In the genomic region with DNA sequence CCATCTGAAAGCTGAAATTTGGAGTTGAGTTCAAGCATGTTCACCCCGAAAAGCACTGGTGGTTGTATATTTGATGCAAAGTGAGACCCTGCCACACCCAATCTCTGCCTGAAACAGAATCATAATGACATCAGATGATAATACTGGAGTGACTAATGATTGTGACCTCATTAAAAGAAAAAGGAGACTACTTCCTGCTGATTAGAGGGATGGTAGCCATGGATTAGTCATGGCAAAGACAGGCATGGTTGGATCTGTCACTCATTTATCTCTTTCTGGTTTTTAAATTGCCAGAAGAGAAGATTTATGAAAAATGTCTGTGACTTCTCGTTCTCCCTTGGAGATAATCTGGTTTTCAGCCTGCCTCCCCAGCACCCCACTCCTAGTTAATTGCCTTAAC, we compare ENCODE assay signal across 1 cellular context.
TF ChIP-seq lines count a peak whose summit lies in the region.

No MANE protein-coding gene starts in this region.

TF ChIP-seq in K562, 482 proteins besides CTCF, POLR2A, EP300 and RAD21 (continued from another document and continues in another):
- TF ChIP-seq, protein P1, sequence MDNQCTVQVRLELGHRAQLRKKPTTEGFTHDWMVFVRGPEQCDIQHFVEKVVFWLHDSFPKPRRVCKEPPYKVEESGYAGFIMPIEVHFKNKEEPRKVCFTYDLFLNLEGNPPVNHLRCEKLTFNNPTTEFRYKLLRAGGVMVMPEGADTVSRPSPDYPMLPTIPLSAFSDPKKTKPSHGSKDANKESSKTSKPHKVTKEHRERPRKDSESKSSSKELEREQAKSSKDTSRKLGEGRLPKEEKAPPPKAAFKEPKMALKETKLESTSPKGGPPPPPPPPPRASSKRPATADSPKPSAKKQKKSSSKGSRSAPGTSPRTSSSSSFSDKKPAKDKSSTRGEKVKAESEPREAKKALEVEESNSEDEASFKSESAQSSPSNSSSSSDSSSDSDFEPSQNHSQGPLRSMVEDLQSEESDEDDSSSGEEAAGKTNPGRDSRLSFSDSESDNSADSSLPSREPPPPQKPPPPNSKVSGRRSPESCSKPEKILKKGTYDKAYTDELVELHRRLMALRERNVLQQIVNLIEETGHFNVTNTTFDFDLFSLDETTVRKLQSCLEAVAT (IDR thresholded peaks at IDR 0.05) = no peak
- TF ChIP-seq ARNT (IDR thresholded peaks at IDR 0.05) (no peak), ZNF184 (CRISPR knock-in tag; IDR thresholded peaks at IDR 0.05) (no peak), FOSL1 (tag; conservative IDR thresholded peaks at IDR 0.05) (peak; percentile 95), SOX6 (IDR thresholded peaks at IDR 0.05) (0 out of 2 replicates have a peak, but pooled peaks have one; percentile 7), ADNP (tag; IDR thresholded peaks at IDR 0.05) (no peak), MED1 (CRISPR knock-in tag; IDR thresholded peaks at IDR 0.05; ENCODE audit: borderline replicate concordance) (no peak), STAT5B (CRISPR knock-in tag; IDR thresholded peaks at IDR 0.05) (no peak), TCF7 (IDR thresholded peaks at IDR 0.05; ENCODE audit: borderline replicate concordance) (no peak), CBFA2T3 (IDR thresholded peaks at IDR 0.05) (peak; percentile 74), NFE2 (IDR thresholded peaks at IDR 0.05; ENCODE audit: low read depth) (peak; percentile 33; the same call in 1 of the 2 replicates), CAMTA2 (CRISPR knock-in tag; conservative IDR thresholded peaks at IDR 0.05) (no peak), PURB (CRISPR knock-in tag; IDR thresholded peaks at IDR 0.05; ENCODE audit: low read depth) (no peak), ZNF146 (CRISPR knock-in tag; IDR thresholded peaks at IDR 0.05; ENCODE audit: unreplicated experiment) (no peak), NCOR1 (IDR thresholded peaks at IDR 0.05) (peak; percentile 29; the same call in 1 of the 2 replicates), FOS (IDR thresholded peaks at IDR 0.05; ENCODE audit: extremely low read depth, insufficient read length) (peak; percentile 3), HNRNPL (IDR thresholded peaks at IDR 0.05; ENCODE audit: low read depth, low read length) (no peak), CBFA2T2 (conservative IDR thresholded peaks at IDR 0.05) (0 out of 2 replicates have a peak, but pooled peaks have one; percentile 26), ZNF551 (CRISPR knock-in tag; IDR thresholded peaks at IDR 0.05) (no peak), MYNN (IDR thresholded peaks at IDR 0.05) (0 out of 2 replicates have a peak, but pooled peaks have one; percentile 16), MYNN (CRISPR knock-in tag; IDR thresholded peaks at IDR 0.05) (no peak), SMARCA4 (IDR thresholded peaks at IDR 0.05) (peak; percentile 68; the same call in 1 of the 2 replicates), KLF1 (tag; IDR thresholded peaks at IDR 0.05) (no peak), PTTG1 (tag; IDR thresholded peaks at IDR 0.05; ENCODE audit: low read depth) (no peak), JUN (IDR thresholded peaks at IDR 0.05; ENCODE audit: borderline replicate concordance, low read depth, low read length) (peak; percentile 88), JUN (CRISPR knock-in tag; IDR thresholded peaks at IDR 0.05; ENCODE audit: borderline replicate concordance) (no peak), RCOR1 (IDR thresholded peaks at IDR 0.05; ENCODE audit: borderline replicate concordance in 1 of 2, low read depth in 2 of 2, low read length in 2 of 2) (peak in 1 of 2 experiments; percentile 26; a peak in 1 of 4 replicates), IRF2 (CRISPR knock-in tag; IDR thresholded peaks at IDR 0.05) (no peak), NR2F6 (CRISPR knock-in tag; IDR thresholded peaks at IDR 0.05) (no peak), CREM (IDR thresholded peaks at IDR 0.05; ENCODE audit: low read depth) (peak; percentile 92), ZC3H8 (IDR thresholded peaks at IDR 0.05) (no peak), HLTF (IDR thresholded peaks at IDR 0.05) (no peak), CBX2 (IDR thresholded peaks at IDR 0.05; ENCODE audit: insufficient read depth, low read length, poor library complexity, severe bottlenecking) (no peak), CREB1 (IDR thresholded peaks at IDR 0.05) (peak; percentile 86), CREB1 (CRISPR knock-in tag; IDR thresholded peaks at IDR 0.05) (peak; percentile 80), ZNF699 (CRISPR knock-in tag; IDR thresholded peaks at IDR 0.05; ENCODE audit: insufficient replicate concordance) (no peak), TARDBP (IDR thresholded peaks at IDR 0.05) (peak; percentile 31; the same call in 1 of the 2 replicates), MCM5 (IDR thresholded peaks at IDR 0.05; ENCODE audit: low read depth) (no peak), SRSF9 (IDR thresholded peaks at IDR 0.05; ENCODE audit: borderline replicate concordance, low read depth, low read length) (no peak), KDM1A (IDR thresholded peaks at IDR 0.05) (peak; percentile 65 to 80; a peak in 3 of 4 replicates), CCAR2 (IDR thresholded peaks at IDR 0.05; ENCODE audit: low read depth, low read length) (no peak), NCOA1 (IDR thresholded peaks at IDR 0.05; ENCODE audit: low read depth) (peak; percentile 66; the same call in 1 of the 2 replicates), ATF7 (IDR thresholded peaks at IDR 0.05) (peak; percentile 84), RFX1 (IDR thresholded peaks at IDR 0.05) (peak; percentile 9; the same call in 1 of the 2 replicates), ZZZ3 (IDR thresholded peaks at IDR 0.05) (no peak), TEAD4 (IDR thresholded peaks at IDR 0.05; ENCODE audit: low read length) (peak; percentile 46; the same call in 1 of the 2 replicates), TEAD4 (CRISPR knock-in tag; IDR thresholded peaks at IDR 0.05; ENCODE audit: borderline replicate concordance) (no peak), ZNF436 (CRISPR knock-in tag; IDR thresholded peaks at IDR 0.05) (no peak), DPF2 (IDR thresholded peaks at IDR 0.05) (peak; percentile 69; the same call in 1 of the 2 replicates), TAF1 (IDR thresholded peaks at IDR 0.05; ENCODE audit: control insufficient read depth, extremely low read depth, insufficient read depth, low read length, severe bottlenecking) (no peak), JUND (IDR thresholded peaks at IDR 0.05; ENCODE audit: borderline replicate concordance, low read depth, low read length) (peak; percentile 86), JUND (tag; IDR thresholded peaks at IDR 0.05; ENCODE audit: borderline replicate concordance, low read depth, low read length) (peak; percentile 89), SPI1 (IDR thresholded peaks at IDR 0.05; ENCODE audit: borderline replicate concordance, low read depth, low read length) (no peak)
- TF ChIP-seq, protein P2, sequence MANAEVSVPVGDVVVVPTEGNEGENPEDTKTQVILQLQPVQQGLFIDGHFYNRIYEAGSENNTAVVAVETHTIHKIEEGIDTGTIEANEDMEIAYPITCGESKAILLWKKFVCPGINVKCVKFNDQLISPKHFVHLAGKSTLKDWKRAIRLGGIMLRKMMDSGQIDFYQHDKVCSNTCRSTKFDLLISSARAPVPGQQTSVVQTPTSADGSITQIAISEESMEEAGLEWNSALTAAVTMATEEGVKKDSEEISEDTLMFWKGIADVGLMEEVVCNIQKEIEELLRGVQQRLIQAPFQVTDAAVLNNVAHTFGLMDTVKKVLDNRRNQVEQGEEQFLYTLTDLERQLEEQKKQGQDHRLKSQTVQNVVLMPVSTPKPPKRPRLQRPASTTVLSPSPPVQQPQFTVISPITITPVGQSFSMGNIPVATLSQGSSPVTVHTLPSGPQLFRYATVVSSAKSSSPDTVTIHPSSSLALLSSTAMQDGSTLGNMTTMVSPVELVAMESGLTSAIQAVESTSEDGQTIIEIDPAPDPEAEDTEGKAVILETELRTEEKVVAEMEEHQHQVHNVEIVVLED (CRISPR knock-in tag; IDR thresholded peaks at IDR 0.05) = no peak
- TF ChIP-seq, protein P3, sequence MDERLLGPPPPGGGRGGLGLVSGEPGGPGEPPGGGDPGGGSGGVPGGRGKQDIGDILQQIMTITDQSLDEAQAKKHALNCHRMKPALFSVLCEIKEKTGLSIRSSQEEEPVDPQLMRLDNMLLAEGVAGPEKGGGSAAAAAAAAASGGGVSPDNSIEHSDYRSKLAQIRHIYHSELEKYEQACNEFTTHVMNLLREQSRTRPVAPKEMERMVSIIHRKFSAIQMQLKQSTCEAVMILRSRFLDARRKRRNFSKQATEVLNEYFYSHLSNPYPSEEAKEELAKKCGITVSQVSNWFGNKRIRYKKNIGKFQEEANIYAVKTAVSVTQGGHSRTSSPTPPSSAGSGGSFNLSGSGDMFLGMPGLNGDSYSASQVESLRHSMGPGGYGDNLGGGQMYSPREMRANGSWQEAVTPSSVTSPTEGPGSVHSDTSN (CRISPR knock-in tag; IDR thresholded peaks at IDR 0.05; ENCODE audit: low read depth) = no peak
- TF ChIP-seq, protein P3 (tag; conservative IDR thresholded peaks at IDR 0.05; ENCODE audit: low read depth) = peak; percentile 75
- TF ChIP-seq, protein P4, sequence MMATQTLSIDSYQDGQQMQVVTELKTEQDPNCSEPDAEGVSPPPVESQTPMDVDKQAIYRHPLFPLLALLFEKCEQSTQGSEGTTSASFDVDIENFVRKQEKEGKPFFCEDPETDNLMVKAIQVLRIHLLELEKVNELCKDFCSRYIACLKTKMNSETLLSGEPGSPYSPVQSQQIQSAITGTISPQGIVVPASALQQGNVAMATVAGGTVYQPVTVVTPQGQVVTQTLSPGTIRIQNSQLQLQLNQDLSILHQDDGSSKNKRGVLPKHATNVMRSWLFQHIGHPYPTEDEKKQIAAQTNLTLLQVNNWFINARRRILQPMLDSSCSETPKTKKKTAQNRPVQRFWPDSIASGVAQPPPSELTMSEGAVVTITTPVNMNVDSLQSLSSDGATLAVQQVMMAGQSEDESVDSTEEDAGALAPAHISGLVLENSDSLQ (IDR thresholded peaks at IDR 0.05) = peak; percentile 92
- TF ChIP-seq, protein P5, sequence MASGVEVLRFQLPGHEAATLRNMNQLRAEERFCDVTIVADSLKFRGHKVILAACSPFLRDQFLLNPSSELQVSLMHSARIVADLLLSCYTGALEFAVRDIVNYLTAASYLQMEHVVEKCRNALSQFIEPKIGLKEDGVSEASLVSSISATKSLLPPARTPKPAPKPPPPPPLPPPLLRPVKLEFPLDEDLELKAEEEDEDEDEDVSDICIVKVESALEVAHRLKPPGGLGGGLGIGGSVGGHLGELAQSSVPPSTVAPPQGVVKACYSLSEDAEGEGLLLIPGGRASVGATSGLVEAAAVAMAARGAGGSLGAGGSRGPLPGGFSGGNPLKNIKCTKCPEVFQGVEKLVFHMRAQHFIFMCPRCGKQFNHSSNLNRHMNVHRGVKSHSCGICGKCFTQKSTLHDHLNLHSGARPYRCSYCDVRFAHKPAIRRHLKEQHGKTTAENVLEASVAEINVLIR (CRISPR knock-in tag; IDR thresholded peaks at IDR 0.05) = 0 out of 2 replicates have a peak, but pooled peaks have one; percentile 27
- TF ChIP-seq, protein P6, sequence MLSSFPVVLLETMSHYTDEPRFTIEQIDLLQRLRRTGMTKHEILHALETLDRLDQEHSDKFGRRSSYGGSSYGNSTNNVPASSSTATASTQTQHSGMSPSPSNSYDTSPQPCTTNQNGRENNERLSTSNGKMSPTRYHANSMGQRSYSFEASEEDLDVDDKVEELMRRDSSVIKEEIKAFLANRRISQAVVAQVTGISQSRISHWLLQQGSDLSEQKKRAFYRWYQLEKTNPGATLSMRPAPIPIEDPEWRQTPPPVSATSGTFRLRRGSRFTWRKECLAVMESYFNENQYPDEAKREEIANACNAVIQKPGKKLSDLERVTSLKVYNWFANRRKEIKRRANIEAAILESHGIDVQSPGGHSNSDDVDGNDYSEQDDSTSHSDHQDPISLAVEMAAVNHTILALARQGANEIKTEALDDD (IDR thresholded peaks at IDR 0.05) = peak; percentile 94
- TF ChIP-seq, protein P7, sequence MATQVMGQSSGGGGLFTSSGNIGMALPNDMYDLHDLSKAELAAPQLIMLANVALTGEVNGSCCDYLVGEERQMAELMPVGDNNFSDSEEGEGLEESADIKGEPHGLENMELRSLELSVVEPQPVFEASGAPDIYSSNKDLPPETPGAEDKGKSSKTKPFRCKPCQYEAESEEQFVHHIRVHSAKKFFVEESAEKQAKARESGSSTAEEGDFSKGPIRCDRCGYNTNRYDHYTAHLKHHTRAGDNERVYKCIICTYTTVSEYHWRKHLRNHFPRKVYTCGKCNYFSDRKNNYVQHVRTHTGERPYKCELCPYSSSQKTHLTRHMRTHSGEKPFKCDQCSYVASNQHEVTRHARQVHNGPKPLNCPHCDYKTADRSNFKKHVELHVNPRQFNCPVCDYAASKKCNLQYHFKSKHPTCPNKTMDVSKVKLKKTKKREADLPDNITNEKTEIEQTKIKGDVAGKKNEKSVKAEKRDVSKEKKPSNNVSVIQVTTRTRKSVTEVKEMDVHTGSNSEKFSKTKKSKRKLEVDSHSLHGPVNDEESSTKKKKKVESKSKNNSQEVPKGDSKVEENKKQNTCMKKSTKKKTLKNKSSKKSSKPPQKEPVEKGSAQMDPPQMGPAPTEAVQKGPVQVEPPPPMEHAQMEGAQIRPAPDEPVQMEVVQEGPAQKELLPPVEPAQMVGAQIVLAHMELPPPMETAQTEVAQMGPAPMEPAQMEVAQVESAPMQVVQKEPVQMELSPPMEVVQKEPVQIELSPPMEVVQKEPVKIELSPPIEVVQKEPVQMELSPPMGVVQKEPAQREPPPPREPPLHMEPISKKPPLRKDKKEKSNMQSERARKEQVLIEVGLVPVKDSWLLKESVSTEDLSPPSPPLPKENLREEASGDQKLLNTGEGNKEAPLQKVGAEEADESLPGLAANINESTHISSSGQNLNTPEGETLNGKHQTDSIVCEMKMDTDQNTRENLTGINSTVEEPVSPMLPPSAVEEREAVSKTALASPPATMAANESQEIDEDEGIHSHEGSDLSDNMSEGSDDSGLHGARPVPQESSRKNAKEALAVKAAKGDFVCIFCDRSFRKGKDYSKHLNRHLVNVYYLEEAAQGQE (CRISPR knock-in tag; IDR thresholded peaks at IDR 0.05; ENCODE audit: low read depth) = no peak
- TF ChIP-seq, protein P8, sequence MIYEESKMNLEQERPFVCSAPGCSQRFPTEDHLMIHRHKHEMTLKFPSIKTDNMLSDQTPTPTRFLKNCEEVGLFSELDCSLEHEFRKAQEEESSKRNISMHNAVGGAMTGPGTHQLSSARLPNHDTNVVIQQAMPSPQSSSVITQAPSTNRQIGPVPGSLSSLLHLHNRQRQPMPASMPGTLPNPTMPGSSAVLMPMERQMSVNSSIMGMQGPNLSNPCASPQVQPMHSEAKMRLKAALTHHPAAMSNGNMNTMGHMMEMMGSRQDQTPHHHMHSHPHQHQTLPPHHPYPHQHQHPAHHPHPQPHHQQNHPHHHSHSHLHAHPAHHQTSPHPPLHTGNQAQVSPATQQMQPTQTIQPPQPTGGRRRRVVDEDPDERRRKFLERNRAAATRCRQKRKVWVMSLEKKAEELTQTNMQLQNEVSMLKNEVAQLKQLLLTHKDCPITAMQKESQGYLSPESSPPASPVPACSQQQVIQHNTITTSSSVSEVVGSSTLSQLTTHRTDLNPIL (CRISPR knock-in tag; IDR thresholded peaks at IDR 0.05) = no peak
- TF ChIP-seq, protein P9, sequence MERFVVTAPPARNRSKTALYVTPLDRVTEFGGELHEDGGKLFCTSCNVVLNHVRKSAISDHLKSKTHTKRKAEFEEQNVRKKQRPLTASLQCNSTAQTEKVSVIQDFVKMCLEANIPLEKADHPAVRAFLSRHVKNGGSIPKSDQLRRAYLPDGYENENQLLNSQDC (CRISPR knock-in tag; IDR thresholded peaks at IDR 0.05) = no peak
